Comparison of ENCODE assay signal across 21 cellular contexts in the genomic region with DNA sequence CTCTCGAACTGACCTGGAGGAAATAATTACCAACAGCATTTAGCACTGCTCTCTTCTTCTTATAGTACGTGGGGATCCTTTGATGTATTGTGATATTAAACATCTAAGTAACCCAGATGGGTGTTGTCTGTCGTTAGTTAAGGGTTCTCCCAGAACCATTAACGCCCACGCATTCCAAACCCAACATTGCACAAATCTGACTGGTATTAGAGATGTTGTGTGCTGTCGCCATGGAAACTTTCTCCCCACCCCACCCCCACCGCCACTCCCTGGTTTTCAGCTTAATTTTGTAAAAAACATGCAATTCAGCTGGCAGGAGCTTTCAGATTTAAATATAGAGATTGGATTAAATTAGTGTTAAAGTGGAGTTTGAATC.
"Had no signal": no experiment of that assay in that cellular context is flagged by ENCODE, and none has a peak within 500 bp of the region (broad histone marks: within the 10 kb centered on the region; RNA-seq: fewer than 3 reads in every experiment).

No MANE protein-coding gene starts in this region.

- H3K4me1 ChIP-seq: gastrocnemius medialis, heart right ventricle, psoas muscle had no signal

- H3K36me3 Mint-ChIP-seq: activated naive CD8-positive, alpha-beta T cell; naive thymus-derived CD8-positive, alpha-beta T cell; type B pancreatic cell had no signal

- H3K27me3 Mint-ChIP-seq: activated CD4-positive, alpha-beta T cell treated with anti-CD3 and anti-CD28 coated beads, Interleukin-2, amount 10 ng/mL, durations not matched to agents 24 days and 14 days had no signal

- H3K27ac ChIP-seq: epithelial cell of prostate, gastrocnemius medialis, heart right ventricle, psoas muscle, spleen had no signal

- H3K4me3 ChIP-seq: gastrocnemius medialis, heart right ventricle, mucosa of descending colon, psoas muscle, spleen had no signal

- H3K4me1 Mint-ChIP-seq: activated CD4-positive, alpha-beta T cell treated with anti-CD3 and anti-CD28 coated beads, Interleukin-2, amount 10 ng/mL, durations not matched to agents 24 days and 14 days; stimulated activated naive CD8-positive, alpha-beta T cell treated with anti-CD3 and anti-CD28 coated beads, Interleukin-15, amount 100 ng/mL, for 72 hours had no signal

- H3K27ac Mint-ChIP-seq: activated CD4-positive, alpha-beta T cell treated with anti-CD3 and anti-CD28 coated beads, Interleukin-2, amount 10 ng/mL, durations not matched to agents 24 days and 14 days; activated CD8-positive, alpha-beta T cell treated with anti-CD3 and anti-CD28 coated beads, Interleukin-2, amount 10 ng/mL, durations not matched to agents 7 days and 5 days; activated naive CD8-positive, alpha-beta T cell; effector memory CD8-positive, alpha-beta T cell; naive thymus-derived CD8-positive, alpha-beta T cell; stimulated activated naive CD8-positive, alpha-beta T cell treated with anti-CD3 and anti-CD28 coated beads, Interleukin-15, amount 100 ng/mL, for 72 hours; T-helper 2 cell treated with Interferon-gamma antibody and Interleukin-4, amounts not matched to agents 5 μg/mL and 100 μg/mL, for 36 hours; type B pancreatic cell had no signal

- H3K4me3 Mint-ChIP-seq: activated CD4-positive, alpha-beta T cell treated with anti-CD3 and anti-CD28 coated beads, Interleukin-2, amount 10 ng/mL, durations not matched to agents 24 days and 14 days; activated CD8-positive, alpha-beta T cell treated with anti-CD3 and anti-CD28 coated beads, Interleukin-2, amount 10 ng/mL, durations not matched to agents 7 days and 5 days; activated naive CD8-positive, alpha-beta T cell; effector memory CD8-positive, alpha-beta T cell; naive thymus-derived CD8-positive, alpha-beta T cell; stimulated activated naive CD8-positive, alpha-beta T cell treated with anti-CD3 and anti-CD28 coated beads, Interleukin-15, amount 100 ng/mL, for 72 hours; T-helper 2 cell treated with Interferon-gamma antibody and Interleukin-4, amounts not matched to agents 5 μg/mL and 100 μg/mL, for 36 hours; type B pancreatic cell had no signal

- H3K36me3 ChIP-seq: gastrocnemius medialis, heart right ventricle, spleen had no signal

- DNase-seq: activated CD4-positive, alpha-beta T cell treated with anti-CD3 and anti-CD28 coated beads, Interleukin-2, amount 10 ng/mL, durations not matched to agents 24 days and 14 days; activated CD4-positive, CD25-positive, alpha-beta regulatory T cell; activated CD8-positive, alpha-beta memory T cell treated with anti-CD3 and anti-CD28 coated beads, Interleukin-2, amount 50 U/mL, for 4 hours; activated CD8-positive, alpha-beta T cell treated with anti-CD3 and anti-CD28 coated beads, Interleukin-2, amount 10 ng/mL, durations not matched to agents 7 days and 5 days; activated T-cell treated with anti-CD3 and anti-CD28 coated beads, Interleukin-2, amount 50 U/mL, for 48 hours; amniotic stem cell; cortex of kidney; effector memory CD8-positive, alpha-beta T cell; gastrocnemius medialis; heart right ventricle; mucosa of descending colon; naive thymus-derived CD8-positive, alpha-beta T cell; psoas muscle; stimulated activated naive CD8-positive, alpha-beta T cell treated with anti-CD3 and anti-CD28 coated beads, Interleukin-15, amount 100 ng/mL, for 72 hours; SW 1271 had no signal

- ATAC-seq: activated CD8-positive, alpha-beta T cell treated with anti-CD3 and anti-CD28 coated beads, Interleukin-2, amount 10 ng/mL, durations not matched to agents 7 days and 5 days; effector memory CD8-positive, alpha-beta T cell; gastrocnemius medialis; heart right ventricle; mucosa of descending colon; naive thymus-derived CD8-positive, alpha-beta T cell; psoas muscle; sciatic nerve; stimulated activated naive CD8-positive, alpha-beta T cell treated with anti-CD3 and anti-CD28 coated beads, Interleukin-15, amount 100 ng/mL, for 72 hours had no signal

- H3K9me3 ChIP-seq: gastrocnemius medialis, heart right ventricle, mucosa of descending colon, psoas muscle, spleen had no signal

- H3K9me3 Mint-ChIP-seq: activated CD4-positive, alpha-beta T cell treated with anti-CD3 and anti-CD28 coated beads, Interleukin-2, amount 10 ng/mL, durations not matched to agents 24 days and 14 days; effector memory CD8-positive, alpha-beta T cell; naive thymus-derived CD8-positive, alpha-beta T cell; stimulated activated naive CD8-positive, alpha-beta T cell treated with anti-CD3 and anti-CD28 coated beads, Interleukin-15, amount 100 ng/mL, for 72 hours; T-helper 2 cell treated with Interferon-gamma antibody and Interleukin-4, amounts not matched to agents 5 μg/mL and 100 μg/mL, for 36 hours; type B pancreatic cell had no signal
